1 cellular context compared by ENCODE assay signal in genomic region chr5:133025804-133026663, GRCh38.
A peak's percentile ranks its signal among the peaks of the same experiment; 100 is the strongest.
TF ChIP-seq lines count a peak whose summit lies in the region.

ZCCHC10 (minus strand) TSS chr5:133026549; CDS start chr5:133026537, 12 bp downstream.

TF ChIP-seq in HepG2, 621 proteins besides CTCF, POLR2A, EP300 and RAD21 (continued from another document):
- TF ChIP-seq, protein P1, sequence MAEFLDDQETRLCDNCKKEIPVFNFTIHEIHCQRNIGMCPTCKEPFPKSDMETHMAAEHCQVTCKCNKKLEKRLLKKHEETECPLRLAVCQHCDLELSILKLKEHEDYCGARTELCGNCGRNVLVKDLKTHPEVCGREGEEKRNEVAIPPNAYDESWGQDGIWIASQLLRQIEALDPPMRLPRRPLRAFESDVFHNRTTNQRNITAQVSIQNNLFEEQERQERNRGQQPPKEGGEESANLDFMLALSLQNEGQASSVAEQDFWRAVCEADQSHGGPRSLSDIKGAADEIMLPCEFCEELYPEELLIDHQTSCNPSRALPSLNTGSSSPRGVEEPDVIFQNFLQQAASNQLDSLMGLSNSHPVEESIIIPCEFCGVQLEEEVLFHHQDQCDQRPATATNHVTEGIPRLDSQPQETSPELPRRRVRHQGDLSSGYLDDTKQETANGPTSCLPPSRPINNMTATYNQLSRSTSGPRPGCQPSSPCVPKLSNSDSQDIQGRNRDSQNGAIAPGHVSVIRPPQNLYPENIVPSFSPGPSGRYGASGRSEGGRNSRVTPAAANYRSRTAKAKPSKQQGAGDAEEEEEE (CRISPR knock-in tag; IDR thresholded peaks at IDR 0.05; ENCODE audit: borderline replicate concordance): no peak
- peak; percentile 87 for TF ChIP-seq ZNF143 (CRISPR knock-in tag; IDR thresholded peaks at IDR 0.05)
- TF ChIP-seq MXI1 (IDR thresholded peaks at IDR 0.05; ENCODE audit: borderline replicate concordance, low read depth, low read length): peak; percentile 16; the same call in 1 of the 3 replicates
- TF ChIP-seq TSC22D2 (CRISPR knock-in tag; IDR thresholded peaks at IDR 0.05; ENCODE audit: borderline replicate concordance): no peak
- no peak for TF ChIP-seq EZH2 (conservative IDR thresholded peaks at IDR 0.05; ENCODE audit: low read depth, low read length)
- TF ChIP-seq ZBTB42 (CRISPR knock-in tag; IDR thresholded peaks at IDR 0.05): no peak
- TF ChIP-seq ONECUT2 (CRISPR knock-in tag; IDR thresholded peaks at IDR 0.05): peak; percentile 66; the same call in 1 of the 2 replicates
- TF ChIP-seq, protein P2, sequence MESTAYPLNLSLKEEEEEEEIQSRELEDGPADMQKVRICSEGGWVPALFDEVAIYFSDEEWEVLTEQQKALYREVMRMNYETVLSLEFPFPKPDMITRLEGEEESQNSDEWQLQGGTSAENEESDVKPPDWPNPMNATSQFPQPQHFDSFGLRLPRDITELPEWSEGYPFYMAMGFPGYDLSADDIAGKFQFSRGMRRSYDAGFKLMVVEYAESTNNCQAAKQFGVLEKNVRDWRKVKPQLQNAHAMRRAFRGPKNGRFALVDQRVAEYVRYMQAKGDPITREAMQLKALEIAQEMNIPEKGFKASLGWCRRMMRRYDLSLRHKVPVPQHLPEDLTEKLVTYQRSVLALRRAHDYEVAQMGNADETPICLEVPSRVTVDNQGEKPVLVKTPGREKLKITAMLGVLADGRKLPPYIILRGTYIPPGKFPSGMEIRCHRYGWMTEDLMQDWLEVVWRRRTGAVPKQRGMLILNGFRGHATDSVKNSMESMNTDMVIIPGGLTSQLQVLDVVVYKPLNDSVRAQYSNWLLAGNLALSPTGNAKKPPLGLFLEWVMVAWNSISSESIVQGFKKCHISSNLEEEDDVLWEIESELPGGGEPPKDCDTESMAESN (CRISPR knock-in tag; conservative IDR thresholded peaks at IDR 0.05): peak; percentile 39; the same call in 1 of the 2 replicates
- TF ChIP-seq AFF4 (CRISPR knock-in tag; IDR thresholded peaks at IDR 0.05): no peak
- TF ChIP-seq ZNF235 (CRISPR knock-in tag; IDR thresholded peaks at IDR 0.05; ENCODE audit: borderline replicate concordance): no peak
- peak; percentile 78 for TF ChIP-seq ELF4 (CRISPR knock-in tag; IDR thresholded peaks at IDR 0.05; ENCODE audit: borderline replicate concordance)
- TF ChIP-seq, protein P3, sequence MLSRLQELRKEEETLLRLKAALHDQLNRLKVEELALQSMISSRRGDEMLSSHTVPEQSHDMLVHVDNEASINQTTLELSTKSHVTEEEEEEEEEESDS (CRISPR knock-in tag; IDR thresholded peaks at IDR 0.05; ENCODE audit: borderline replicate concordance): no peak
- TF ChIP-seq ZNF251 (CRISPR knock-in tag; IDR thresholded peaks at IDR 0.05): no peak
- TF ChIP-seq SETDB1 (CRISPR knock-in tag; IDR thresholded peaks at IDR 0.05; ENCODE audit: borderline replicate concordance): no peak
- no peak for TF ChIP-seq ZNF33A (CRISPR knock-in tag; IDR thresholded peaks at IDR 0.05; ENCODE audit: borderline replicate concordance)
- no peak for TF ChIP-seq ETV6 (CRISPR knock-in tag; conservative IDR thresholded peaks at IDR 0.05)
- no peak for TF ChIP-seq ZNF720 (CRISPR knock-in tag; IDR thresholded peaks at IDR 0.05)
- no peak; the same call in 1 of the 2 replicates for TF ChIP-seq CBFB (CRISPR knock-in tag; IDR thresholded peaks at IDR 0.05)
- TF ChIP-seq TOE1 (CRISPR knock-in tag; IDR thresholded peaks at IDR 0.05): no peak
- TF ChIP-seq RBM39 (IDR thresholded peaks at IDR 0.05; ENCODE audit: low read depth, low read length, poor library complexity, severe bottlenecking): peak; percentile 86
- TF ChIP-seq HDAC2 (CRISPR knock-in tag; IDR thresholded peaks at IDR 0.05): peak; percentile 41
- TF ChIP-seq ZBTB7A (CRISPR knock-in tag; IDR thresholded peaks at IDR 0.05): no peak
- TF ChIP-seq DPF2 (CRISPR knock-in tag; IDR thresholded peaks at IDR 0.05; ENCODE audit: borderline replicate concordance, low read depth): no peak
- TF ChIP-seq CCDC6 (CRISPR knock-in tag; IDR thresholded peaks at IDR 0.05): no peak; the same call in 1 of the 2 replicates
- no peak for TF ChIP-seq SNRNP70 (IDR thresholded peaks at IDR 0.05; ENCODE audit: low read depth, low read length)
- TF ChIP-seq HOXA3 (CRISPR knock-in tag; IDR thresholded peaks at IDR 0.05): peak; percentile 57; the same call in 1 of the 2 replicates
- no peak for TF ChIP-seq ZFP82 (CRISPR knock-in tag; IDR thresholded peaks at IDR 0.05; ENCODE audit: borderline replicate concordance)
- TF ChIP-seq, protein P4, sequence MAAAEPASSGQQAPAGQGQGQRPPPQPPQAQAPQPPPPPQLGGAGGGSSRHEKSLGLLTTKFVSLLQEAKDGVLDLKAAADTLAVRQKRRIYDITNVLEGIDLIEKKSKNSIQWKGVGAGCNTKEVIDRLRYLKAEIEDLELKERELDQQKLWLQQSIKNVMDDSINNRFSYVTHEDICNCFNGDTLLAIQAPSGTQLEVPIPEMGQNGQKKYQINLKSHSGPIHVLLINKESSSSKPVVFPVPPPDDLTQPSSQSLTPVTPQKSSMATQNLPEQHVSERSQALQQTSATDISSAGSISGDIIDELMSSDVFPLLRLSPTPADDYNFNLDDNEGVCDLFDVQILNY (CRISPR knock-in tag; conservative IDR thresholded peaks at IDR 0.05): no peak
- TF ChIP-seq NCOA5 (CRISPR knock-in tag; IDR thresholded peaks at IDR 0.05): no peak
- TF ChIP-seq ZNF615 (CRISPR knock-in tag; IDR thresholded peaks at IDR 0.05; ENCODE audit: borderline replicate concordance): no peak
- TF ChIP-seq, protein P5, sequence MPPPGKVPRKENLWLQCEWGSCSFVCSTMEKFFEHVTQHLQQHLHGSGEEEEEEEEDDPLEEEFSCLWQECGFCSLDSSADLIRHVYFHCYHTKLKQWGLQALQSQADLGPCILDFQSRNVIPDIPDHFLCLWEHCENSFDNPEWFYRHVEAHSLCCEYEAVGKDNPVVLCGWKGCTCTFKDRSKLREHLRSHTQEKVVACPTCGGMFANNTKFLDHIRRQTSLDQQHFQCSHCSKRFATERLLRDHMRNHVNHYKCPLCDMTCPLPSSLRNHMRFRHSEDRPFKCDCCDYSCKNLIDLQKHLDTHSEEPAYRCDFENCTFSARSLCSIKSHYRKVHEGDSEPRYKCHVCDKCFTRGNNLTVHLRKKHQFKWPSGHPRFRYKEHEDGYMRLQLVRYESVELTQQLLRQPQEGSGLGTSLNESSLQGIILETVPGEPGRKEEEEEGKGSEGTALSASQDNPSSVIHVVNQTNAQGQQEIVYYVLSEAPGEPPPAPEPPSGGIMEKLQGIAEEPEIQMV (CRISPR knock-in tag; IDR thresholded peaks at IDR 0.05; ENCODE audit: low read depth): no peak
- TF ChIP-seq MZF1 (CRISPR knock-in tag; IDR thresholded peaks at IDR 0.05; ENCODE audit: borderline replicate concordance): no peak
- no peak for TF ChIP-seq MAFK (conservative IDR thresholded peaks at IDR 0.05 in 1 of 2, IDR thresholded peaks at IDR 0.05 in 1 of 2; ENCODE audit: low read length in 2 of 2)
- no peak for TF ChIP-seq NAIF1 (CRISPR knock-in tag; IDR thresholded peaks at IDR 0.05; ENCODE audit: borderline replicate concordance)
- no peak for TF ChIP-seq MIER2 (CRISPR knock-in tag; IDR thresholded peaks at IDR 0.05)
- no peak for TF ChIP-seq ATF7 (IDR thresholded peaks at IDR 0.05)
- TF ChIP-seq ATF7 (CRISPR knock-in tag; IDR thresholded peaks at IDR 0.05): no peak
- TF ChIP-seq RFXAP (CRISPR knock-in tag; IDR thresholded peaks at IDR 0.05; ENCODE audit: borderline replicate concordance): no peak
- TF ChIP-seq ERF (CRISPR knock-in tag; IDR thresholded peaks at IDR 0.05): 0 out of 2 replicates have a peak, but pooled peaks have one; percentile 48
- peak; percentile 77 for TF ChIP-seq PHF20 (CRISPR knock-in tag; IDR thresholded peaks at IDR 0.05)
- TF ChIP-seq, protein P6, sequence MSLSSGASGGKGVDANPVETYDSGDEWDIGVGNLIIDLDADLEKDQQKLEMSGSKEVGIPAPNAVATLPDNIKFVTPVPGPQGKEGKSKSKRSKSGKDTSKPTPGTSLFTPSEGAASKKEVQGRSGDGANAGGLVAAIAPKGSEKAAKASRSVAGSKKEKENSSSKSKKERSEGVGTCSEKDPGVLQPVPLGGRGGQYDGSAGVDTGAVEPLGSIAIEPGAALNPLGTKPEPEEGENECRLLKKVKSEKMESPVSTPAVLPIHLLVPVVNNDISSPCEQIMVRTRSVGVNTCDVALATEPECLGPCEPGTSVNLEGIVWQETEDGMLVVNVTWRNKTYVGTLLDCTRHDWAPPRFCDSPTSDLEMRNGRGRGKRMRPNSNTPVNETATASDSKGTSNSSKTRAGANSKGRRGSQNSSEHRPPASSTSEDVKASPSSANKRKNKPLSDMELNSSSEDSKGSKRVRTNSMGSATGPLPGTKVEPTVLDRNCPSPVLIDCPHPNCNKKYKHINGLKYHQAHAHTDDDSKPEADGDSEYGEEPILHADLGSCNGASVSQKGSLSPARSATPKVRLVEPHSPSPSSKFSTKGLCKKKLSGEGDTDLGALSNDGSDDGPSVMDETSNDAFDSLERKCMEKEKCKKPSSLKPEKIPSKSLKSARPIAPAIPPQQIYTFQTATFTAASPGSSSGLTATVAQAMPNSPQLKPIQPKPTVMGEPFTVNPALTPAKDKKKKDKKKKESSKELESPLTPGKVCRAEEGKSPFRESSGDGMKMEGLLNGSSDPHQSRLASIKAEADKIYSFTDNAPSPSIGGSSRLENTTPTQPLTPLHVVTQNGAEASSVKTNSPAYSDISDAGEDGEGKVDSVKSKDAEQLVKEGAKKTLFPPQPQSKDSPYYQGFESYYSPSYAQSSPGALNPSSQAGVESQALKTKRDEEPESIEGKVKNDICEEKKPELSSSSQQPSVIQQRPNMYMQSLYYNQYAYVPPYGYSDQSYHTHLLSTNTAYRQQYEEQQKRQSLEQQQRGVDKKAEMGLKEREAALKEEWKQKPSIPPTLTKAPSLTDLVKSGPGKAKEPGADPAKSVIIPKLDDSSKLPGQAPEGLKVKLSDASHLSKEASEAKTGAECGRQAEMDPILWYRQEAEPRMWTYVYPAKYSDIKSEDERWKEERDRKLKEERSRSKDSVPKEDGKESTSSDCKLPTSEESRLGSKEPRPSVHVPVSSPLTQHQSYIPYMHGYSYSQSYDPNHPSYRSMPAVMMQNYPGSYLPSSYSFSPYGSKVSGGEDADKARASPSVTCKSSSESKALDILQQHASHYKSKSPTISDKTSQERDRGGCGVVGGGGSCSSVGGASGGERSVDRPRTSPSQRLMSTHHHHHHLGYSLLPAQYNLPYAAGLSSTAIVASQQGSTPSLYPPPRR (CRISPR knock-in tag; IDR thresholded peaks at IDR 0.05; ENCODE audit: borderline replicate concordance): no peak; the same call in 1 of the 2 replicates
- TF ChIP-seq MAFG (CRISPR knock-in tag; IDR thresholded peaks at IDR 0.05): no peak
